Comparison of ENCODE assay signal across 10 cellular contexts in genomic region chr3:132662212-132662611, GRCh38. TPM values are rescaled to one million over a fixed set of nuclear protein-coding genes. Genes with fewer than 3 reads are reported as not detected.
A peak's percentile ranks its signal among the peaks of the same experiment; 100 is the strongest.
DNase-seq lines count a peak whose midpoint lies in the region; TF ChIP-seq lines count a peak whose summit lies in the region.
"Had no signal": no experiment of that assay in that cellular context is flagged by ENCODE, and none has a peak within 500 bp of the region (broad histone marks: within the 10 kb centered on the region; RNA-seq: fewer than 3 reads in every experiment).

No MANE protein-coding gene starts in this region.

- H2AFZ ChIP-seq in MM.1S (ENCODE audit: low read length) (no peak overlapping the region), neural cell (ENCODE audit: low read depth, low read length) (no peak overlapping the region)

- H3K9me2 ChIP-seq in MM.1S (replicated peaks; ENCODE audit: insufficient read depth, low read length) (no peaks in the 10 kb centered on the region), neural cell (ENCODE audit: insufficient read depth, low read length) (no peaks in the 10 kb centered on the region)

- TF ChIP-seq EP300 in neural cell (conservative IDR thresholded peaks at IDR 0.05; ENCODE audit: poor library complexity, severe bottlenecking), result no peak

- no peak overlapping the region for H3K27ac ChIP-seq in MM.1S (ENCODE audit: low read length)
- H3K27ac ChIP-seq in ascending aorta, result no peak overlapping the region
- H3K27ac ChIP-seq in neural cell (ENCODE audit: low read length), result no peak overlapping the region

- H3K79me2 ChIP-seq in MM.1S (ENCODE audit: low read length) (peaks cover 75% of the 10 kb centered on the region), neural cell (replicated peaks; ENCODE audit: insufficient read depth, low read length) (peaks cover 35% of the 10 kb centered on the region)

- H3K27me3 ChIP-seq in MM.1S (replicated peaks; ENCODE audit: insufficient read depth, low read length) (no peaks in the 10 kb centered on the region), ascending aorta (no peaks in the 10 kb centered on the region), neural cell (ENCODE audit: insufficient read depth, low read depth, low read length) (no peaks in the 10 kb centered on the region)

- H3K36me3 ChIP-seq in MM.1S (replicated peaks; ENCODE audit: insufficient read depth, low read length), result 0 out of 2 replicates have a peak, but pooled peaks cover 3% of the 10 kb centered on the region
- H3K36me3 ChIP-seq in ascending aorta, result peaks cover 0 to 5% of the 10 kb centered on the region in 2 donors
- H3K36me3 ChIP-seq in neural cell (ENCODE audit: insufficient read depth, low read length), result no peaks in the 10 kb centered on the region

- H3K4me2 ChIP-seq in MM.1S (ENCODE audit: low read depth, low read length) (peak overlapping the region; percentile 76), neural cell (ENCODE audit: low read length) (peak overlapping the region; percentile 82)

- H3F3A ChIP-seq in MM.1S (ENCODE audit: insufficient read depth, low read length) (0 out of 2 replicates have a peak, but pooled peaks cover 2% of the 10 kb centered on the region), neural cell (ENCODE audit: insufficient read depth, low read length, poor library complexity, severe bottlenecking) (no peaks in the 10 kb centered on the region)

- TF ChIP-seq CTCF in MM.1S (IDR thresholded peaks at IDR 0.05; ENCODE audit: low read length) (no peak), ascending aorta (IDR thresholded peaks at IDR 0.05) (no peak), neural cell (IDR thresholded peaks at IDR 0.05; ENCODE audit: poor library complexity, severe bottlenecking) (no peak)

- H3K4me1 ChIP-seq in MM.1S (ENCODE audit: low read length), result peaks cover 6% of the 10 kb centered on the region; the same call in 1 of the 2 replicates
- peaks cover 0 to 19% of the 10 kb centered on the region in 2 donors for H3K4me1 ChIP-seq in ascending aorta

- no peaks in the 10 kb centered on the region for H4K20me1 ChIP-seq in MM.1S (ENCODE audit: insufficient read depth, low read length)
- no peaks in the 10 kb centered on the region for H4K20me1 ChIP-seq in neural cell (ENCODE audit: insufficient read depth)

- H3K9ac ChIP-seq in MM.1S (ENCODE audit: low read length), result no peak overlapping the region
- no peak overlapping the region for H3K9ac ChIP-seq in neural cell (ENCODE audit: low read length)

- H3K4me3 ChIP-seq in MM.1S (ENCODE audit: low read length) (no peak overlapping the region), ascending aorta (peak overlapping the region; percentile 80 to 81), neural cell (ENCODE audit: low read length) (peak overlapping the region; percentile 90)

- no peak for TF ChIP-seq RAD21 in neural cell (conservative IDR thresholded peaks at IDR 0.05)

- peak; percentile 12 for DNase-seq in SIG-M5 treated with dmso at 0.1 percent for 504 hours (lab: John Stamatoyannopoulos, UW; ENCODE audit: unreplicated experiment)
- DNase-seq in SIG-M5 (lab: John Stamatoyannopoulos, UW), result no peak
- DNase-seq in MM.1S, result no peak
- no peak for DNase-seq in ascending aorta (ENCODE audit: low spot score in 2 of 2)
- DNase-seq in NK-92 (lab: John Stamatoyannopoulos, UW; ENCODE audit: unreplicated experiment), result no peak
- no peak for DNase-seq in HUDEP-2 (lab: John Stamatoyannopoulos, UW; ENCODE audit: unreplicated experiment in 76 of 76)
- no peak for DNase-seq in anterior cingulate cortex (lab: John Stamatoyannopoulos, UW)
- DNase-seq: 8988T, midbrain had no signal

- intact Hi-C loops in ascending aorta (cut with DNase I), result no loop called here

- H3K9me3 ChIP-seq in MM.1S (replicated peaks; ENCODE audit: insufficient read depth, low read length), result no peaks in the 10 kb centered on the region
- no peaks in the 10 kb centered on the region for H3K9me3 ChIP-seq in ascending aorta
- H3K9me3 ChIP-seq in neural cell (ENCODE audit: low read length), result no peaks in the 10 kb centered on the region

TF ChIP-seq in neural cell, 6 proteins besides CTCF, POLR2A, EP300 and RAD21:
- TF ChIP-seq EZH2 (IDR thresholded peaks at IDR 0.05; ENCODE audit: borderline replicate concordance, insufficient read depth, low read length, poor library complexity, severe bottlenecking) (no peak), SMC3 (conservative IDR thresholded peaks at IDR 0.05; ENCODE audit: poor library complexity) (no peak), REST (IDR thresholded peaks at IDR 0.05; ENCODE audit: borderline replicate concordance) (no peak), POLR2AphosphoS5 (IDR thresholded peaks at IDR 0.05) (no peak), MXI1 (conservative IDR thresholded peaks at IDR 0.05; ENCODE audit: poor library complexity, severe bottlenecking) (no peak), TAF1 (IDR thresholded peaks at IDR 0.05; ENCODE audit: low read depth) (no peak)

RNA-seq across cellular contexts. Expression of gene UBA5, which starts 2.1 kb away (rescaled TPM):
- 21.2 TPM for total RNA-seq in ascending aorta
- polyA plus RNA-seq in neural cell, result 74.0 and 77.8 TPM in 2 replicates
- 80.3 and 89.4 TPM in 2 replicates for polyA minus RNA-seq in neural cell

RNA-seq across cellular contexts. Expression of gene ACAD11, which starts 2.6 kb away (rescaled TPM):
- 10.7 TPM for total RNA-seq in ascending aorta
- 14.9 and 19.2 TPM in 2 replicates for polyA plus RNA-seq in neural cell
- polyA minus RNA-seq in neural cell, result 20.0 and 24.9 TPM in 2 replicates

RNA-seq across cellular contexts. Expression of gene NPHP3, which starts 60.0 kb away (rescaled TPM):
- total RNA-seq in ascending aorta, result 11.9 TPM
- 2.4 and 9.0 TPM in 2 replicates for polyA plus RNA-seq in neural cell
- polyA minus RNA-seq in neural cell, result 4.5 and 6.8 TPM in 2 replicates
